8 cellular contexts compared by ENCODE assay signal in the genomic region with DNA sequence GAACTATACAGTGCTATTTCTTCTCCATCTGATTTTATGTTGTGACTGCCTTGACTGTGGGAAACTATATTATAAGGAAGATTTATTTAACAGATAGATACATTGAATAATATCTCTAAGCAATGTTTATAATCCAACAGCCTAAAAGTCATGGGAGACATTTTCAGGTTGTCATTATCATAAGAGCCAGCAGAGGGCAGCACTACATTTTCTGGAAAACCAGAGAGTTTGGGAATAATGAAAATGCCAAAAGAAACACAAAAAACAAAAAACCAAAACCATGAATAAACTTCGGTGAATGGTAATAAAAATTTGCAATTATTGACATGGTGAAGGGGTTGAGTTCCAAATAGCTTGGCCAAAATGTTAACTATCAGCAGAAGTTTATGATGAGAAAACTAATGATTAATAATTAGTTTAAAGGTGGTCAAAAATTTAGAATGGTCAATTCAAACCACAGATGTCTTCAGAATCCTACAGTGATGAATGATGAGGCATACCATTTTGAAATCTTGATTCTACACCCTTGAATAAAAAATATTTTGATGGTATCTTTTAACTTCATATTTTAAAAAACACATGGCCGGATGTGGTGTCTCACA. TPM values are rescaled to one million over a fixed set of nuclear protein-coding genes. Genes with fewer than 3 reads are reported as not detected.
DNase-seq lines count a peak whose midpoint lies in the region; ATAC-seq and TF ChIP-seq lines count a peak whose summit lies in the region.

No MANE protein-coding gene starts in this region.

- TF ChIP-seq POLR2A in esophagus squamous epithelium (IDR thresholded peaks at IDR 0.05), result no peak

- ATAC-seq in GM21390 (IDR thresholded peaks at IDR 0.05; ENCODE audit: unreplicated experiment), result no peak

- WGBS in esophagus squamous epithelium, 2 donors, result 56 to 60% methylated on average over 2 of the region's 2 CpGs

- H3K9me3 ChIP-seq in esophagus squamous epithelium, result no peaks in the 10 kb centered on the region

- no peaks in the 10 kb centered on the region for H3K27me3 ChIP-seq in esophagus squamous epithelium

- peak; percentile 13 for DNase-seq in NCI-H1436 (lab: John Stamatoyannopoulos, UW)
- DNase-seq in NCI-H1436 treated with DMSO at 0.1 percent for 48 hours (lab: John Stamatoyannopoulos, UW), result no peak
- DNase-seq in HS-5 (ENCODE audit: low read depth), result peak; percentile 35
- DNase-seq in SW480 (ENCODE audit: low spot score), result peak; percentile 27
- no peak for DNase-seq in esophagus squamous epithelium (lab: John Stamatoyannopoulos, UW)
- no peak for DNase-seq in osteocyte (ENCODE audit: extremely low spot score, unreplicated experiment)
- no peak for DNase-seq in activated effector memory CD4-positive, alpha-beta T cell treated with anti-CD3 and anti-CD28 coated beads, Interleukin-2, amount 50 U/mL, for 16 hours

- H3K4me1 ChIP-seq in esophagus squamous epithelium, result peaks cover 9 to 44% (median 18%) of the 10 kb centered on the region in 3 donors

- no peak overlapping the region for H3K27ac ChIP-seq in esophagus squamous epithelium

- peaks cover 18% of the 10 kb centered on the region for H3K4me1 Mint-ChIP-seq in osteocyte (ENCODE audit: unreplicated experiment)

- H3K36me3 Mint-ChIP-seq in osteocyte (ENCODE audit: unreplicated experiment), result peaks cover 34% of the 10 kb centered on the region

- H3K27me3 Mint-ChIP-seq in osteocyte (ENCODE audit: unreplicated experiment), result no peaks in the 10 kb centered on the region

- H3K9me3 Mint-ChIP-seq in osteocyte (ENCODE audit: unreplicated experiment), result no peaks in the 10 kb centered on the region

- H3K4me3 Mint-ChIP-seq in osteocyte (ENCODE audit: unreplicated experiment), result no peak overlapping the region

- intact Hi-C loops in esophagus squamous epithelium (cut with DNase I), result no loop called here

- peak overlapping the region; percentile 34 for H3K27ac Mint-ChIP-seq in osteocyte (ENCODE audit: unreplicated experiment)

- peak; percentile 53 to 88 (median 74) for TF ChIP-seq CTCF in esophagus squamous epithelium (IDR thresholded peaks at IDR 0.05)
- TF ChIP-seq CTCF in osteocyte (IDR thresholded peaks at IDR 0.05), result peak; percentile 78

- no peak overlapping the region for H3K4me3 ChIP-seq in esophagus squamous epithelium

- H3K36me3 ChIP-seq in esophagus squamous epithelium, result peaks cover 4 to 54% (median 13%) of the 10 kb centered on the region in 3 donors

RNA-seq across cellular contexts. Expression of gene EEF1B2, which starts 4.7 kb away (rescaled TPM):
- total RNA-seq in esophagus squamous epithelium, result 100 to 1,000 TPM; 243 to 631 (median 564) TPM
- 425 and 433 TPM in 2 replicates for total RNA-seq in osteocyte

RNA-seq across cellular contexts. Expression of gene NDUFS1, which starts 5.1 kb away (rescaled TPM):
- 100 to 1,000 TPM in 2 of 4 donors, 10 to 100 TPM in 2; 87.5 to 155 (median 95.9) TPM for total RNA-seq in esophagus squamous epithelium
- total RNA-seq in osteocyte, result 90.5 and 97.2 TPM in 2 replicates

Comparison
In these comparisons a context has a peak if more than half of its experiments do, and no peak if none do; other contexts are left out.
1. DNase-seq: peak in NCI-H1436 (single experiment), HS-5 (single experiment) and SW480 (single experiment); none in NCI-H1436 treated with DMSO at 0.1 percent for 48 hours (single experiment), esophagus squamous epithelium (single experiment), osteocyte (single experiment) and activated effector memory CD4-positive, alpha-beta T cell treated with anti-CD3 and anti-CD28 coated beads, Interleukin-2, amount 50 U/mL, for 16 hours (single experiment).